2 cellular contexts compared by ENCODE assay signal in genomic region chr4:52199574-52200338, GRCh38.
TF ChIP-seq lines count a peak whose summit lies in the region.

No MANE protein-coding gene starts in this region.

TF ChIP-seq in IMR-90, 13 proteins besides CTCF, POLR2A, EP300 and RAD21:
- TF ChIP-seq USF2 (IDR thresholded peaks at IDR 0.05; ENCODE audit: low read depth, low read length) (no peak), CEBPB (IDR thresholded peaks at IDR 0.05; ENCODE audit: low read depth, low read length) (0 out of 2 replicates have a peak, but pooled peaks have one; percentile 9), FOS (IDR thresholded peaks at IDR 0.05; ENCODE audit: low read depth, low read length) (no peak)
- TF ChIP-seq, protein P1, sequence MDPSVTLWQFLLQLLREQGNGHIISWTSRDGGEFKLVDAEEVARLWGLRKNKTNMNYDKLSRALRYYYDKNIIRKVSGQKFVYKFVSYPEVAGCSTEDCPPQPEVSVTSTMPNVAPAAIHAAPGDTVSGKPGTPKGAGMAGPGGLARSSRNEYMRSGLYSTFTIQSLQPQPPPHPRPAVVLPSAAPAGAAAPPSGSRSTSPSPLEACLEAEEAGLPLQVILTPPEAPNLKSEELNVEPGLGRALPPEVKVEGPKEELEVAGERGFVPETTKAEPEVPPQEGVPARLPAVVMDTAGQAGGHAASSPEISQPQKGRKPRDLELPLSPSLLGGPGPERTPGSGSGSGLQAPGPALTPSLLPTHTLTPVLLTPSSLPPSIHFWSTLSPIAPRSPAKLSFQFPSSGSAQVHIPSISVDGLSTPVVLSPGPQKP (IDR thresholded peaks at IDR 0.05; ENCODE audit: borderline replicate concordance, low read depth, low read length), result no peak

TF ChIP-seq in K562, 482 proteins besides CTCF, POLR2A, EP300 and RAD21:
- TF ChIP-seq, protein P2, sequence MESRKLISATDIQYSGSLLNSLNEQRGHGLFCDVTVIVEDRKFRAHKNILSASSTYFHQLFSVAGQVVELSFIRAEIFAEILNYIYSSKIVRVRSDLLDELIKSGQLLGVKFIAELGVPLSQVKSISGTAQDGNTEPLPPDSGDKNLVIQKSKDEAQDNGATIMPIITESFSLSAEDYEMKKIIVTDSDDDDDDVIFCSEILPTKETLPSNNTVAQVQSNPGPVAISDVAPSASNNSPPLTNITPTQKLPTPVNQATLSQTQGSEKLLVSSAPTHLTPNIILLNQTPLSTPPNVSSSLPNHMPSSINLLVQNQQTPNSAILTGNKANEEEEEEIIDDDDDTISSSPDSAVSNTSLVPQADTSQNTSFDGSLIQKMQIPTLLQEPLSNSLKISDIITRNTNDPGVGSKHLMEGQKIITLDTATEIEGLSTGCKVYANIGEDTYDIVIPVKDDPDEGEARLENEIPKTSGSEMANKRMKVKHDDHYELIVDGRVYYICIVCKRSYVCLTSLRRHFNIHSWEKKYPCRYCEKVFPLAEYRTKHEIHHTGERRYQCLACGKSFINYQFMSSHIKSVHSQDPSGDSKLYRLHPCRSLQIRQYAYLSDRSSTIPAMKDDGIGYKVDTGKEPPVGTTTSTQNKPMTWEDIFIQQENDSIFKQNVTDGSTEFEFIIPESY (CRISPR knock-in tag; IDR thresholded peaks at IDR 0.05), result no peak
- TF ChIP-seq MYBL2 (IDR thresholded peaks at IDR 0.05; ENCODE audit: low read depth) (no peak), MYBL2 (CRISPR knock-in tag; IDR thresholded peaks at IDR 0.05; ENCODE audit: borderline replicate concordance) (no peak), GTF2E2 (tag; IDR thresholded peaks at IDR 0.05) (no peak), IFI16 (CRISPR knock-in tag; IDR thresholded peaks at IDR 0.05) (no peak), L3MBTL2 (IDR thresholded peaks at IDR 0.05) (no peak), TBP (optimal IDR thresholded peaks at IDR 0.05; ENCODE audit: low read depth, low read length) (no peak), GATAD2B (IDR thresholded peaks at IDR 0.05; ENCODE audit: borderline replicate concordance) (no peak), E2F1 (CRISPR knock-in tag; IDR thresholded peaks at IDR 0.05) (no peak)
TF ChIP-seq in K562: peak in this region for 0.
